26 cellular contexts compared by ENCODE assay signal in genomic region chr2:105496271-105496670, GRCh38.
DNase-seq lines count a peak whose midpoint lies in the region; TF ChIP-seq lines count a peak whose summit lies in the region.
"Had no signal": no experiment of that assay in that cellular context is flagged by ENCODE, and none has a peak within 500 bp of the region (broad histone marks: within the 10 kb centered on the region; RNA-seq: fewer than 3 reads in every experiment).

No MANE protein-coding gene starts in this region.

- WGBS in neuronal stem cell (ENCODE audit: extremely low coverage in 2 of 2, insufficient read length in 2 of 2, insufficient replicate concordance in 1 of 2), 2 donors: no CpG with 5 or more reads among the region's 3 CpGs

- H3K18ac ChIP-seq in neuronal stem cell (ENCODE audit: low read length): no peak overlapping the region

- H3K9me3 Mint-ChIP-seq in CD8-positive, alpha-beta memory T cell: peaks cover 6 to 17% (median 9%) of the 10 kb centered on the region in 5 donors
- H3K9me3 Mint-ChIP-seq: T-helper 1 cell treated with Interleukin-12 subunit alpha and Interleukin-12 subunit beta and Interleukin-4 antibody, amounts not matched to agents 30 μg/mL and 1 μg/mL, for 36 hours; type B pancreatic cell had no signal

- H3K4me3 Mint-ChIP-seq in CD8-positive, alpha-beta memory T cell: no peak overlapping the region
- H3K4me3 Mint-ChIP-seq: activated CD8-positive, alpha-beta T cell treated with anti-CD3 and anti-CD28 coated beads, Interleukin-2, amount 10 ng/mL, durations not matched to agents 7 days and 5 days; activated naive CD8-positive, alpha-beta T cell; CD8-positive, alpha-beta T cell; H9; stimulated activated naive CD8-positive, alpha-beta T cell treated with anti-CD3 and anti-CD28 coated beads, Interleukin-15, Interleukin-2, amounts not matched to agents 100 ng/mL and 50 ng/mL, for 24 hours; T-helper 1 cell treated with Interleukin-12 subunit alpha and Interleukin-12 subunit beta and Interleukin-4 antibody, amounts not matched to agents 30 μg/mL and 1 μg/mL, for 36 hours; type B pancreatic cell had no signal

- no peak overlapping the region for H2BK12ac ChIP-seq in neuronal stem cell (ENCODE audit: low read length)

- H3K14ac ChIP-seq in neuronal stem cell (ENCODE audit: low read length): no peak overlapping the region

- CTCF ChIA-PET in CD8-positive, alpha-beta memory T cell (lab: Charles Lee): no interaction called here

- no peak overlapping the region for H2BK5ac ChIP-seq in neuronal stem cell (ENCODE audit: low read length)

- no peak overlapping the region for H4K91ac ChIP-seq in neuronal stem cell (ENCODE audit: low read depth, low read length, poor library complexity)

- intact Hi-C loops in ascending aorta (cut with DNase I): no loop called here

- no peak overlapping the region for H2BK120ac ChIP-seq in neuronal stem cell (ENCODE audit: low read depth, low read length)

- no peak overlapping the region for H3K27ac ChIP-seq in BLaER1
- H3K27ac ChIP-seq in cardiac muscle cell: peak overlapping the region; percentile 87
- no peak overlapping the region for H3K27ac ChIP-seq in neuronal stem cell (replicated peaks; ENCODE audit: low read length)
- no peak overlapping the region for H3K27ac ChIP-seq in CD8-positive, alpha-beta memory T cell (ENCODE audit: low read depth, low read length)
- no peak overlapping the region for H3K27ac ChIP-seq in ascending aorta
- H3K27ac ChIP-seq: RWPE1, SK-N-MC had no signal

- peak overlapping the region; percentile 26 for H2AFZ ChIP-seq in neuronal stem cell (ENCODE audit: low read length)

- peak overlapping the region; percentile 29; the same call in 1 of the 2 replicates for H3K4me2 ChIP-seq in BLaER1
- H3K4me2 ChIP-seq in neuronal stem cell (ENCODE audit: insufficient read depth, low read length, poor library complexity, severe bottlenecking): no peak overlapping the region

- TF ChIP-seq CTCF in cardiac muscle cell (IDR thresholded peaks at IDR 0.05; ENCODE audit: low read depth, low read length): no peak
- no peak for TF ChIP-seq CTCF in ascending aorta (IDR thresholded peaks at IDR 0.05)

- no peak overlapping the region for H4K8ac ChIP-seq in neuronal stem cell (ENCODE audit: low read depth, low read length)

- POLR2A ChIA-PET in CD8-positive, alpha-beta memory T cell (lab: Charles Lee): no interaction called here

- H2AK5ac ChIP-seq in neuronal stem cell (ENCODE audit: low read depth, low read length): no peak overlapping the region

- H4K20me1 ChIP-seq in BLaER1: no peaks in the 10 kb centered on the region

- H3K4me3 ChIP-seq in BLaER1 (no peak overlapping the region), cardiac muscle cell (no peak overlapping the region), neuronal stem cell (ENCODE audit: low read length in 2 of 2) (no peak overlapping the region), ascending aorta (no peak overlapping the region)
- H3K4me3 ChIP-seq in CD8-positive, alpha-beta memory T cell (ENCODE audit: low read length): no peak overlapping the region
- H3K4me3 ChIP-seq: SK-N-MC had no signal

- peaks cover 0 to 5% (median 2%) of the 10 kb centered on the region in 3 donors for H3K36me3 Mint-ChIP-seq in CD8-positive, alpha-beta memory T cell
- H3K36me3 Mint-ChIP-seq: CD8-positive, alpha-beta T cell; type B pancreatic cell had no signal

- H3K27me3 ChIP-seq in BLaER1: no peaks in the 10 kb centered on the region
- H3K27me3 ChIP-seq in cardiac muscle cell: no peaks in the 10 kb centered on the region
- H3K27me3 ChIP-seq in neuronal stem cell (ENCODE audit: control insufficient read depth in 3 of 3, insufficient read depth in 3 of 3, low read depth in 1 of 3, low read length in 3 of 3): no peaks in the 10 kb centered on the region
- no peaks in the 10 kb centered on the region for H3K27me3 ChIP-seq in CD8-positive, alpha-beta memory T cell (ENCODE audit: insufficient read depth, low read length, poor library complexity, severe bottlenecking)
- no peaks in the 10 kb centered on the region for H3K27me3 ChIP-seq in ascending aorta

- H3K27ac Mint-ChIP-seq in CD8-positive, alpha-beta memory T cell: no peak overlapping the region
- H3K27ac Mint-ChIP-seq: activated CD8-positive, alpha-beta T cell treated with anti-CD3 and anti-CD28 coated beads, Interleukin-2, amount 10 ng/mL, durations not matched to agents 7 days and 5 days; activated naive CD8-positive, alpha-beta T cell; CD8-positive, alpha-beta T cell; stimulated activated naive CD8-positive, alpha-beta T cell treated with anti-CD3 and anti-CD28 coated beads, Interleukin-15, Interleukin-2, amounts not matched to agents 100 ng/mL and 50 ng/mL, for 24 hours; T-helper 1 cell treated with Interleukin-12 subunit alpha and Interleukin-12 subunit beta and Interleukin-4 antibody, amounts not matched to agents 30 μg/mL and 1 μg/mL, for 36 hours; type B pancreatic cell had no signal

- H3K4me1 ChIP-seq in BLaER1: peaks cover 21% of the 10 kb centered on the region
- peaks cover 51% of the 10 kb centered on the region for H3K4me1 ChIP-seq in cardiac muscle cell (ENCODE audit: low read depth)
- peaks cover 0 to 5% of the 10 kb centered on the region in 2 donors for H3K4me1 ChIP-seq in neuronal stem cell (ENCODE audit: control insufficient read depth in 2 of 2, insufficient read depth in 1 of 2, low read depth in 1 of 2, low read length in 2 of 2)
- H3K4me1 ChIP-seq in CD8-positive, alpha-beta memory T cell (ENCODE audit: insufficient read depth, low read length): no peaks in the 10 kb centered on the region
- H3K4me1 ChIP-seq in ascending aorta: no peaks in the 10 kb centered on the region

- DNase-seq in NCI-H446 (lab: John Stamatoyannopoulos, UW): peak; percentile 32 to 84
- peak in 1 of 2 donors; percentile 80 for DNase-seq in cardiac muscle cell (ENCODE audit: low read depth in 1 of 2, low spot score in 1 of 2)
- no peak for DNase-seq in neuronal stem cell (ENCODE audit: low spot score)
- DNase-seq in anterior cingulate cortex (lab: John Stamatoyannopoulos, UW): no peak
- no peak for DNase-seq in globus pallidus (ENCODE audit: low spot score)
- DNase-seq in CD8-positive, alpha-beta memory T cell: no peak
- no peak for DNase-seq in ascending aorta (ENCODE audit: low spot score in 2 of 2)
- DNase-seq: activated CD4-positive, CD25-positive, alpha-beta regulatory T cell treated with anti-CD3 and anti-CD28 coated beads, Interleukin-2, amount 50 U/mL, for 72 hours; activated CD8-positive, alpha-beta T cell treated with anti-CD3 and anti-CD28 coated beads, Interleukin-2, amount 10 ng/mL, durations not matched to agents 7 days and 5 days; activated effector memory CD4-positive, alpha-beta T cell treated with Interleukin-2 at 50 U/mL for 16 hours; activated T-cell treated with anti-CD3 and anti-CD28 coated beads for 4 hours; CD8-positive, alpha-beta T cell; DMS153; H9; KBM-7; kidney; mammary epithelial cell; NCI-H1417 treated with DMSO at 0.1 percent for 48 hours; NCI-H2081 had no signal

- H3K4ac ChIP-seq in neuronal stem cell (ENCODE audit: low read length): no peak overlapping the region

- H3K4me1 Mint-ChIP-seq in CD8-positive, alpha-beta memory T cell: no peaks in the 10 kb centered on the region
- H3K4me1 Mint-ChIP-seq: H9 had no signal

- no peak overlapping the region for H2BK15ac ChIP-seq in neuronal stem cell (ENCODE audit: low read length)

- H3K36me3 ChIP-seq in BLaER1 (no peaks in the 10 kb centered on the region), cardiac muscle cell (no peaks in the 10 kb centered on the region), neuronal stem cell (replicated peaks in 1 of 2; ENCODE audit: control insufficient read depth in 2 of 2, insufficient read depth in 2 of 2, low read length in 2 of 2) (no peaks in the 10 kb centered on the region), ascending aorta (no peaks in the 10 kb centered on the region)
- H3K36me3 ChIP-seq in CD8-positive, alpha-beta memory T cell (ENCODE audit: insufficient read depth, low read length): no peaks in the 10 kb centered on the region

- H3K9me3 ChIP-seq in BLaER1 (peaks cover 11% of the 10 kb centered on the region; the same call in 1 of the 2 replicates), cardiac muscle cell (ENCODE audit: low read depth) (no peaks in the 10 kb centered on the region), neuronal stem cell (replicated peaks in 1 of 2; ENCODE audit: control insufficient read depth in 2 of 2, insufficient read depth in 1 of 2, low read depth in 1 of 2, low read length in 2 of 2) (no peaks in the 10 kb centered on the region), ascending aorta (peaks cover 0 to 9% of the 10 kb centered on the region in 2 donors)
- H3K9me3 ChIP-seq in CD8-positive, alpha-beta memory T cell (ENCODE audit: low read length): no peaks in the 10 kb centered on the region

- H3K9ac ChIP-seq in BLaER1 (no peak overlapping the region), neuronal stem cell (ENCODE audit: low read depth, low read length, poor library complexity) (no peak overlapping the region)

- no peak overlapping the region for H3K23ac ChIP-seq in neuronal stem cell (ENCODE audit: low read depth, low read length, poor library complexity)

- H3K27me3 Mint-ChIP-seq in CD8-positive, alpha-beta memory T cell: peaks cover 26 to 73% of the 10 kb centered on the region in 2 donors

- H3K79me1 ChIP-seq in neuronal stem cell (ENCODE audit: low read depth, low read length): no peaks in the 10 kb centered on the region

Comparison
In these comparisons a context has a peak if more than half of its experiments do, and no peak if none do; other contexts are left out.
1. DNase-seq: peak in NCI-H446 (2 of 2); none in neuronal stem cell (single experiment), anterior cingulate cortex (0 of 58), globus pallidus (single experiment), CD8-positive, alpha-beta memory T cell (0 of 5) and ascending aorta (0 of 2).